9 cellular contexts compared by ENCODE assay signal in the genomic region with DNA sequence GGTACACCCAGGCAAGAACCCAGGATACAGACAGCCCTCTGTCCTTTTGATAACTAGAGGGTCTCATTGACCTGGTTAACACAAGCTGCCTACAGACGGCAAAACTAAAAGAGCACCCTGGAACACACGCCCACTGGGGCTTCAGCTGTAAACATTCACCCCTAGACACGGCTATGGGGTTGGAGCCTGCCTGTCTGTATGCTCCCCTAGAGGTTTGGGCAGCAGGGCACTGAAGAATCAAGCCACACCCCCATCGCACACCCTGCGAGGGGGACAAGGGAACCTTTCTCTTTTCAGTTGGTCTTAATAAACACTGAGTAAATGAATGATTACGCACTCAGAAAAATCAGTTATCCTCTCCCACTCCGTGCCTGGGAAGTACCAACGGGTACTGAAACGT. TPM values are rescaled to one million over a fixed set of nuclear protein-coding genes. Genes with fewer than 3 reads are reported as not detected.
"Had no signal": no experiment of that assay in that cellular context is flagged by ENCODE, and none has a peak within 500 bp of the region (broad histone marks: within the 10 kb centered on the region; RNA-seq: fewer than 3 reads in every experiment).

No MANE protein-coding gene starts in this region.

- FAIRE-seq: G401.6, GM12878, GM12891, GM12892, GM18507, GM19239 had no signal

- ATAC-seq: GM12878 had no signal

- DNase-seq: GDM1, GF-D8 had no signal

- H3K4me3 ChIP-seq: GM12878 had no signal

RNA-seq across cellular contexts. Expression of a gene that starts 49.2 kb away (rescaled TPM):
- total RNA-seq: G401, GM12878 had no signal
- polyA plus RNA-seq: GM12878 had no signal
